ENCODE assay signal across 8 cellular contexts in the genomic region with DNA sequence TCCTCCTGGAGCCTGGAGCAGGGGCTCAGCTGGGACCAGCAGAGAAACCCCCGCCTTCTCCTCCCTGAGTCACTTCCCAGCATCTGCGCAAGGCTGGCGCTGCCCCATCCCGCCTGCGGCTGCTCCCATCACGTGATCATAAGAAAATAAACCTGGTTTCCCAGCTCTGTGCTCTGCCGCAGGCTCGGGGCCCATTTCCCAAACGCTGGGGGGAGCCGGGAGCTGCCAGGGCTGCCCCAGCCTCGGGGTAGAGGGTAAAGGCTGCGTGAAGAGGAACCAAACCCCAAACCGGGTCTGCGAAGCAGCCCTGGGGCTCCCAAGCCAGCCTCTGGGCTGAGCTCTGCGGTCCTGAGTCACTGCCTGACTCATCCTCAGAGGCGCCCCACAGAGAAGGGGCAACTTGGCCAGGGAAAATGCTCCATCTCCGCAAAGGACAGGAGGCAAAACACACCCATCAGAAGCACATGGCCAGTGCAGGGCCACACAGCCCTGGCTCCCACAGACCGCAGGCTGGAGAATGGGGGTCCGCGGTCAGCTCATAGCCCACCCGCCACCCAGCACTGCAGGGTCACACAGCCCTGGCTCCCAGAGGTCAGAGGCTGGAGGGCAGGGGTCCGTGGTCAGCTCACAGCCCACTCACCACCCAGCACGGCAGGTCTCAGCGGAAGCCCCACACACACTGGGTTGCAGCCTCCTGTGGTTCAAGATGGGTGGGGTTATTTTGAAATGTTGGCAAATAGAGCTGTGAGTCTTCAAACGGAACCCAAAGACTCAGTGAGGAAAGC.
A peak's percentile ranks its signal among the peaks of the same experiment; 100 is the strongest.
DNase-seq lines count a peak whose midpoint lies in the region; ATAC-seq and TF ChIP-seq lines count a peak whose summit lies in the region.

No MANE protein-coding gene starts in this region.

- TF ChIP-seq CTCF in right atrium auricular region (IDR thresholded peaks at IDR 0.05), result peak in 1 of 2 donors; percentile 10

- no peaks in the 10 kb centered on the region for H3K27me3 ChIP-seq in BLaER1
- no peaks in the 10 kb centered on the region for H3K27me3 ChIP-seq in right atrium auricular region

- peak overlapping the region; percentile 81 for H3K9ac ChIP-seq in BLaER1

- DNase-seq in LoVo (ENCODE audit: low spot score) (peak; percentile 91), T-helper 2 cell (peak; percentile 20 to 72 (median 60)), right atrium auricular region (ENCODE audit: low spot score) (peak; percentile 95), putamen (ENCODE audit: low spot score) (peak; percentile 79)

- H3K27ac ChIP-seq in BLaER1 (peak overlapping the region; percentile 94), angular gyrus (ENCODE audit: low read depth, low read length) (peak overlapping the region; percentile 97), right atrium auricular region (peak overlapping the region; percentile 90 to 96), urinary bladder (ENCODE audit: low read depth) (peak overlapping the region; percentile 92)

- H3K4me2 ChIP-seq in BLaER1, result peak overlapping the region; percentile 97

- H3K36me3 ChIP-seq in BLaER1, result peaks cover 3% of the 10 kb centered on the region
- H3K36me3 ChIP-seq in right atrium auricular region, result no peaks in the 10 kb centered on the region
- no peaks in the 10 kb centered on the region for H3K36me3 ChIP-seq in urinary bladder (ENCODE audit: insufficient read depth)

- H3K9me3 ChIP-seq in BLaER1 (no peaks in the 10 kb centered on the region), right atrium auricular region (no peaks in the 10 kb centered on the region)

- H4K20me1 ChIP-seq in BLaER1, result peaks cover 69% of the 10 kb centered on the region

- WGBS in urinary bladder, result 9% methylated on average over 25 of the region's 25 CpGs

- H3K4me3 ChIP-seq in BLaER1 (peak overlapping the region; percentile 59), right atrium auricular region (peak overlapping the region in 1 of 2 donors; percentile 41), urinary bladder (ENCODE audit: low read depth, low read length) (peak overlapping the region; percentile 3)

- H3K4me1 ChIP-seq in BLaER1, result peaks cover 90% of the 10 kb centered on the region
- peaks cover 0 to 65% of the 10 kb centered on the region in 2 donors for H3K4me1 ChIP-seq in right atrium auricular region
- peaks cover 6% of the 10 kb centered on the region for H3K4me1 ChIP-seq in urinary bladder (ENCODE audit: insufficient read depth)

- peak; percentile 38 for ATAC-seq in GM21423 (IDR thresholded peaks at IDR 0.05; ENCODE audit: unreplicated experiment)
